In genomic region chr19:46602392-46603194, GRCh38 we compare ENCODE assay signal across 8 cellular contexts. TPM values are rescaled to one million over a fixed set of nuclear protein-coding genes. Genes with fewer than 3 reads are reported as not detected.
DNase-seq lines count a peak whose midpoint lies in the region; ATAC-seq, FAIRE-seq and TF ChIP-seq lines count a peak whose summit lies in the region.

No MANE protein-coding gene starts in this region.

- H3K23ac ChIP-seq in H1 (ENCODE audit: insufficient read length) = no peak overlapping the region

- H3K4me3 ChIP-seq in GM06990 (replicated peaks; ENCODE audit: low read depth, low read length) (peak overlapping the region; percentile 83), H1 (ENCODE audit: extremely low read depth in 1 of 4, insufficient read depth in 2 of 4, low read depth in 3 of 4, low read length in 4 of 4) (peak overlapping the region; percentile 90 to 100 (median 94)), thyroid gland (replicated peaks in 1 of 3) (peak overlapping the region in 2 of 3 donors; percentile 30 to 97)

- CTCF ChIA-PET in H1 (lab: Charles Lee; ENCODE audit: partially characterized antibody) = interaction anchor here (0.8 to 3.3 kb wide), 13 partner anchors 9 to 81 kb away, joined by 3 to 17 read pairs (median 6); no protein-coding TSS in a partner anchor

- peak overlapping the region; percentile 79 to 93 for H3K4me2 ChIP-seq in H1 (ENCODE audit: insufficient read depth in 1 of 2, low read depth in 2 of 2, low read length in 2 of 2)

- H3K36me3 ChIP-seq in GM06990 (ENCODE audit: control insufficient read depth, insufficient read depth, low read length) = peaks cover 17% of the 10 kb centered on the region
- H3K36me3 ChIP-seq in H1 (ENCODE audit: control insufficient read depth in 2 of 4, insufficient read depth in 4 of 4, low read length in 3 of 4) = peaks cover 7 to 21% (median 17%) of the 10 kb centered on the region in 4 experiments; a peak in 7 of 8 replicates
- peaks cover 5 to 8% of the 10 kb centered on the region in 2 donors for H3K36me3 ChIP-seq in thyroid gland

- POLR2A ChIA-PET in H1 (lab: Charles Lee; ENCODE audit: partially characterized antibody) = interaction anchor here (0.6 to 4.2 kb wide), 8 partner anchors 9 to 77 kb away, joined by 3 to 28 read pairs (median 4); partner anchors contain the start of gene DACT3

- FAIRE-seq in H1 (lab: Jason Lieb, UNC) = no peak

- H2AFZ ChIP-seq in H1 (ENCODE audit: low read length) = no peak overlapping the region

- H3K27me3 ChIP-seq in GM06990 (replicated peaks; ENCODE audit: control insufficient read depth, insufficient read depth, low read length) (no peaks in the 10 kb centered on the region), H1 (replicated peaks in 1 of 4; ENCODE audit: control insufficient read depth in 3 of 4, extremely low read depth in 1 of 4, insufficient read depth in 3 of 4, low read length in 3 of 4) (no peaks in the 10 kb centered on the region), thyroid gland (no peaks in the 10 kb centered on the region)

- intact Hi-C loops in natural killer cell (cut with micrococcal nuclease) = loop anchor here (5.0 kb wide), 1 partner anchor 510 kb away; the partner anchor contains the start of gene ZC3H4
- intact Hi-C loops in thyroid gland (cut with DNase I) = loop anchor here (5.0 kb wide), 1 partner anchor 60 kb away; the partner anchor contains the start of gene DACT3

- no peak overlapping the region for H3K56ac ChIP-seq in H1 (replicated peaks; ENCODE audit: insufficient read length, low read depth, low read length)

- peak overlapping the region in 1 of 4 experiments; percentile 68; a peak in 3 of 7 replicates for H3K9ac ChIP-seq in H1 (replicated peaks in 1 of 4; ENCODE audit: extremely low read depth in 1 of 4, low read depth in 3 of 4, low read length in 3 of 4)

- no peak overlapping the region for H4K8ac ChIP-seq in H1 (ENCODE audit: extremely low read depth, insufficient read depth, low read length)

- H2BK20ac ChIP-seq in H1 (ENCODE audit: low read length) = no peak overlapping the region

- no peak overlapping the region for H4K91ac ChIP-seq in H1 (replicated peaks; ENCODE audit: insufficient read length, low read length)

- TF ChIP-seq POLR2A in H1 (IDR thresholded peaks at IDR 0.05; ENCODE audit: control extremely low read depth in 1 of 2, low read depth in 2 of 2, low read length in 2 of 2) = no peak
- TF ChIP-seq POLR2A in thyroid gland (IDR thresholded peaks at IDR 0.05) = no peak

- H2BK120ac ChIP-seq in H1 (replicated peaks; ENCODE audit: low read depth, low read length) = no peak overlapping the region

- no peak for TF ChIP-seq RAD21 in H1 (IDR thresholded peaks at IDR 0.05 in 1 of 2, conservative IDR thresholded peaks at IDR 0.05 in 1 of 2; ENCODE audit: low read depth in 2 of 2, low read length in 2 of 2)

- 68% methylated on average over 20 of the region's 23 CpGs; no CpG with 5 or more reads in 1 of the 2 experiments for WGBS in H1 (ENCODE audit: extremely low coverage in 1 of 2, insufficient coverage in 1 of 2, insufficient read length in 1 of 2, insufficient replicate concordance in 2 of 2, low coverage in 1 of 2, low lambda C conversion rate in 2 of 2, missing lambda C conversion rate in 1 of 2), 2 experiments
- WGBS in thyroid gland, 2 donors = 1 to 10% methylated on average over 11 to 21 of the region's 23 CpGs

- no peak overlapping the region for H3K14ac ChIP-seq in H1 (ENCODE audit: insufficient read length)

- H3K27ac Mint-ChIP-seq in T-helper 17 cell = peak overlapping the region; percentile 99
- peak overlapping the region; percentile 99 to 100 for H3K27ac Mint-ChIP-seq in natural killer cell

- H2BK15ac ChIP-seq in H1 (ENCODE audit: low read length) = no peak overlapping the region

- no peaks in the 10 kb centered on the region for H3K27me3 Mint-ChIP-seq in T-helper 17 cell
- H3K27me3 Mint-ChIP-seq in natural killer cell (ENCODE audit: low read depth in 2 of 2) = no peaks in the 10 kb centered on the region

- H3K4me1 ChIP-seq in H1 (replicated peaks in 1 of 4; ENCODE audit: control insufficient read depth in 3 of 4, insufficient read depth in 4 of 4, low read length in 3 of 4) = peaks cover 0 to 19% (median 9%) of the 10 kb centered on the region in 4 experiments; a peak in 5 of 7 replicates
- H3K4me1 ChIP-seq in thyroid gland = peaks cover 27 to 42% of the 10 kb centered on the region in 2 donors

- no peak for TF ChIP-seq CTCF in GM06990 (IDR thresholded peaks at IDR 0.05; ENCODE audit: insufficient read depth, low read length, poor library complexity, severe bottlenecking)
- no peak for TF ChIP-seq CTCF in H1 (IDR thresholded peaks at IDR 0.05; ENCODE audit: control extremely low read depth in 1 of 3, insufficient read depth in 1 of 3, low read depth in 1 of 3, low read length in 3 of 3)
- TF ChIP-seq CTCF in natural killer cell (IDR thresholded peaks at IDR 0.05) = no peak
- TF ChIP-seq CTCF in thyroid gland (IDR thresholded peaks at IDR 0.05) = no peak

- H3K27ac ChIP-seq in H1 (ENCODE audit: low read depth, low read length) (no peak overlapping the region), thyroid gland (peak overlapping the region; percentile 42 to 81 (median 71))

- H3K4me3 Mint-ChIP-seq in T-helper 17 cell (peak overlapping the region; percentile 96), natural killer cell (peak overlapping the region; percentile 98)

- peaks cover 4% of the 10 kb centered on the region in 2 donors for H3K9me3 Mint-ChIP-seq in natural killer cell

- peaks cover 15 to 36% of the 10 kb centered on the region in 2 experiments for H3K79me2 ChIP-seq in H1 (ENCODE audit: control insufficient read depth in 1 of 2, insufficient read depth in 2 of 2, low read length in 2 of 2)

- H4K5ac ChIP-seq in H1 (ENCODE audit: insufficient read length, low read depth, low read length) = no peak overlapping the region

- H2AK5ac ChIP-seq in H1 (ENCODE audit: low read depth, low read length) = no peak overlapping the region

- no peak overlapping the region for H3K4ac ChIP-seq in H1 (replicated peaks; ENCODE audit: insufficient read length, low read depth, low read length)

- no peaks in the 10 kb centered on the region for H3K9me3 ChIP-seq in T-helper 17 cell (ENCODE audit: control insufficient read depth, low read length, poor library complexity, severe bottlenecking)
- no peaks in the 10 kb centered on the region for H3K9me3 ChIP-seq in H1 (ENCODE audit: insufficient read depth in 2 of 2, low read depth in 1 of 2, low read length in 1 of 2)
- H3K9me3 ChIP-seq in thyroid gland = no peaks in the 10 kb centered on the region

- H2BK5ac ChIP-seq in H1 (ENCODE audit: low read depth, low read length) = no peak overlapping the region

- H4K20me1 ChIP-seq in H1 (replicated peaks in 1 of 2; ENCODE audit: control insufficient read depth in 1 of 2, insufficient read depth in 2 of 2, low read length in 2 of 2) = peaks cover 20 to 32% of the 10 kb centered on the region in 2 experiments

- peaks cover 7% of the 10 kb centered on the region for H3K36me3 Mint-ChIP-seq in T-helper 17 cell (ENCODE audit: low read depth)
- peaks cover 18% of the 10 kb centered on the region for H3K36me3 Mint-ChIP-seq in natural killer cell

- DNase-seq in GM06990 (ENCODE audit: extremely low read depth, insufficient read length) = no peak
- DNase-seq in T-helper 17 cell = no peak
- DNase-seq in H1 (ENCODE audit: low read depth in 1 of 2, low spot score in 2 of 2) = no peak
- DNase-seq in natural killer cell = no peak
- peak in 1 of 2 donors; percentile 28 for DNase-seq in thyroid gland
- no peak for DNase-seq in epidermal melanocyte (ENCODE audit: insufficient read length, low spot score)

- no peak overlapping the region for H3K18ac ChIP-seq in H1 (ENCODE audit: extremely low read depth, low read length)

- ATAC-seq in T-helper 17 cell (no peak), natural killer cell (no peak), HG03159 (IDR thresholded peaks at IDR 0.05; ENCODE audit: unreplicated experiment) (no peak), HG03442 (IDR thresholded peaks at IDR 0.05; ENCODE audit: unreplicated experiment) (no peak)

- H3K4me1 Mint-ChIP-seq in T-helper 17 cell (peaks cover 30% of the 10 kb centered on the region), natural killer cell (peaks cover 25 to 45% of the 10 kb centered on the region in 2 donors)

- no peak for TF ChIP-seq EP300 in H1 (IDR thresholded peaks at IDR 0.05; ENCODE audit: borderline replicate concordance in 1 of 2, low read depth in 2 of 2, low read length in 2 of 2)

- H3K79me1 ChIP-seq in H1 (ENCODE audit: low read depth, low read length) = peaks cover 16% of the 10 kb centered on the region

- no peak overlapping the region for H2BK12ac ChIP-seq in H1 (ENCODE audit: low read depth, low read length)

- peaks cover 11% of the 10 kb centered on the region for H3K23me2 ChIP-seq in H1 (ENCODE audit: low read depth, low read length)

RNA-seq across cellular contexts. Expression of gene CALM3, which starts 1.5 kb away (rescaled TPM):
- 100 to 1,000 TPM; 160 to 236 TPM for total RNA-seq in T-helper 17 cell
- total RNA-seq in H1 (2021; fragmentation: NEBNext Ultra II Directional; extraction: Animal tissue kit (Norgen Biotek cat#: 25700)) = 318 and 326 TPM in 2 replicates
- 315 and 405 TPM in 2 replicates for polyA plus RNA-seq in H1 (2011; rRNA removed)
- polyA plus RNA-seq in H1 (2011; cell fraction: cytosol; rRNA removed) = 585 TPM
- polyA plus RNA-seq in H1 (2011; cell fraction: nucleus; rRNA removed) = 241 TPM
- polyA plus RNA-seq in H1 (2012, experiment 1 of 2) = 396 to 462 TPM (median 444 TPM) in 4 replicates
- polyA plus RNA-seq in H1 (2012, experiment 2 of 2) = 353 TPM
- 213 TPM for polyA plus RNA-seq in H1 (2013, experiment 1 of 2)
- 220 TPM for polyA plus RNA-seq in H1 (2013, experiment 2 of 2)
- polyA minus RNA-seq in H1 (2011; rRNA and poly(A)+ RNA removed) = 129 and 145 TPM in 2 replicates
- polyA minus RNA-seq in H1 (2011; cell fraction: cytosol; rRNA and poly(A)+ RNA removed) = 94.5 TPM
- 67.8 TPM for polyA minus RNA-seq in H1 (2011; cell fraction: nucleus; rRNA and poly(A)+ RNA removed)
- 100 to 1,000 TPM; 218 to 272 (median 235) TPM for total RNA-seq in natural killer cell
- total RNA-seq in thyroid gland = 100 to 1,000 TPM; 108 to 190 (median 155) TPM

RNA-seq across cellular contexts. Expression of gene PTGIR, which starts 22.3 kb away (rescaled TPM):
- total RNA-seq in T-helper 17 cell = 10 to 100 TPM in 1 of 2 donors, under 1 TPM in 1; 0.70 to 12.5 TPM
- total RNA-seq in H1 (2021; fragmentation: NEBNext Ultra II Directional; extraction: Animal tissue kit (Norgen Biotek cat#: 25700)) = not detected in 2 replicates
- polyA plus RNA-seq in H1 (2011; rRNA removed) = 0.15 and 0.19 TPM in 2 replicates
- polyA plus RNA-seq in H1 (2011; cell fraction: cytosol; rRNA removed) = 0.14 TPM
- polyA plus RNA-seq in H1 (2011; cell fraction: nucleus; rRNA removed) = 0.09 TPM
- not detected in 4 replicates for polyA plus RNA-seq in H1 (2012, experiment 1 of 2)
- not detected for polyA plus RNA-seq in H1 (2012, experiment 2 of 2)
- 0.10 TPM for polyA plus RNA-seq in H1 (2013, experiment 1 of 2)
- 0.13 TPM for polyA plus RNA-seq in H1 (2013, experiment 2 of 2)
- not detected in 2 replicates for polyA minus RNA-seq in H1 (2011; rRNA and poly(A)+ RNA removed)
- not detected for polyA minus RNA-seq in H1 (2011; cell fraction: cytosol; rRNA and poly(A)+ RNA removed)
- not detected for polyA minus RNA-seq in H1 (2011; cell fraction: nucleus; rRNA and poly(A)+ RNA removed)
- total RNA-seq in natural killer cell = 1 to 10 TPM in 2 of 3 donors, under 1 TPM in 1; 0.75 to 1.4 (median 1.0) TPM
- total RNA-seq in thyroid gland = 10 to 100 TPM in 2 of 4 donors, 1 to 10 TPM in 2; 9.0 to 21.9 (median 12.7) TPM

RNA-seq across cellular contexts. Expression of gene GNG8, which starts 33.4 kb away (rescaled TPM):
- total RNA-seq in T-helper 17 cell = not detected
- total RNA-seq in H1 (2021; fragmentation: NEBNext Ultra II Directional; extraction: Animal tissue kit (Norgen Biotek cat#: 25700)) = not detected in 2 replicates
- polyA plus RNA-seq in H1 (2011; rRNA removed) = not detected in 2 replicates
- polyA plus RNA-seq in H1 (2011; cell fraction: cytosol; rRNA removed) = not detected
- polyA plus RNA-seq in H1 (2011; cell fraction: nucleus; rRNA removed) = not detected
- polyA plus RNA-seq in H1 (2012, experiment 1 of 2) = 3.6 TPM in 1 of 4 replicates, not detected in the others
- polyA plus RNA-seq in H1 (2012, experiment 2 of 2) = not detected
- not detected for polyA plus RNA-seq in H1 (2013, experiment 1 of 2)
- polyA plus RNA-seq in H1 (2013, experiment 2 of 2) = 1.7 TPM
- polyA minus RNA-seq in H1 (2011; rRNA and poly(A)+ RNA removed) = not detected in 2 replicates
- polyA minus RNA-seq in H1 (2011; cell fraction: cytosol; rRNA and poly(A)+ RNA removed) = not detected
- polyA minus RNA-seq in H1 (2011; cell fraction: nucleus; rRNA and poly(A)+ RNA removed) = not detected
- total RNA-seq in natural killer cell = not detected
- total RNA-seq in thyroid gland = not detected

RNA-seq across cellular contexts. Expression of gene DACT3, which starts 58.4 kb away (rescaled TPM):
- total RNA-seq in T-helper 17 cell (not detected), natural killer cell (under 1 TPM in 2 of 3 donors, not detected in 1; 0.14 to 0.20 TPM), thyroid gland (1 to 10 TPM; 1.7 to 3.2 (median 2.7) TPM)
- total RNA-seq in H1 (2021; fragmentation: NEBNext Ultra II Directional; extraction: Animal tissue kit (Norgen Biotek cat#: 25700)) = 1.5 and 2.0 TPM in 2 replicates
- 1.8 and 1.9 TPM in 2 replicates for polyA plus RNA-seq in H1 (2011; rRNA removed)
- 1.8 TPM for polyA plus RNA-seq in H1 (2011; cell fraction: cytosol; rRNA removed)
- 2.1 TPM for polyA plus RNA-seq in H1 (2011; cell fraction: nucleus; rRNA removed)
- polyA plus RNA-seq in H1 (2012, experiment 1 of 2) = 1.1 to 1.4 TPM (median 1.2 TPM) in 4 replicates
- polyA plus RNA-seq in H1 (2012, experiment 2 of 2) = 1.4 TPM
- polyA plus RNA-seq in H1 (2013, experiment 1 of 2) = 1.3 TPM
- 1.3 TPM for polyA plus RNA-seq in H1 (2013, experiment 2 of 2)
- polyA minus RNA-seq in H1 (2011; rRNA and poly(A)+ RNA removed) = 0.61 and 1.2 TPM in 2 replicates
- polyA minus RNA-seq in H1 (2011; cell fraction: cytosol; rRNA and poly(A)+ RNA removed) = 0.81 TPM
- 1.00 TPM for polyA minus RNA-seq in H1 (2011; cell fraction: nucleus; rRNA and poly(A)+ RNA removed)
